Comparison of ENCODE assay signal across 7 cellular contexts in genomic region chr6:99119109-99120031, GRCh38.
A peak's percentile ranks its signal among the peaks of the same experiment; 100 is the strongest.
DNase-seq lines count a peak whose midpoint lies in the region; ATAC-seq, FAIRE-seq and TF ChIP-seq lines count a peak whose summit lies in the region.

No MANE protein-coding gene starts in this region.

- no peaks in the 10 kb centered on the region for H3K4me1 ChIP-seq in OCI-LY3 (ENCODE audit: low read length)
- H3K4me1 ChIP-seq in HepG2 (ENCODE audit: insufficient read depth, low read length) = no peaks in the 10 kb centered on the region
- no peaks in the 10 kb centered on the region for H3K4me1 ChIP-seq in upper lobe of right lung

- H3K79me2 ChIP-seq in OCI-LY3 (ENCODE audit: low read length) (no peaks in the 10 kb centered on the region), HepG2 (ENCODE audit: insufficient read depth, low read length) (no peaks in the 10 kb centered on the region)

- CTCF ChIA-PET in HepG2 (lab: Yijun Ruan, JAX; ENCODE audit: low intra/inter-chr PET ratio, low total read pairs) = interaction anchor here (1.7 kb wide), 1 partner anchor 1621 kb away, joined by 10 read pairs; no protein-coding TSS in a partner anchor

- no peak for FAIRE-seq in bronchial epithelial cell (lab: Jason Lieb, UNC)
- FAIRE-seq in HepG2 (lab: Jason Lieb, UNC) = peak; percentile 73

- intact Hi-C loops in HepG2 (cut with micrococcal nuclease; ENCODE audit: unreplicated experiment) = loop anchor here (1.0 to 5.0 kb wide), 3 partner anchors 272 to 1622 kb away; no protein-coding TSS in a partner anchor
- intact Hi-C loops in upper lobe of right lung (cut with DNase I) = no loop called here

- H3K36me3 ChIP-seq in OCI-LY3 (replicated peaks; ENCODE audit: low read depth, low read length) (no peaks in the 10 kb centered on the region), bronchial epithelial cell (ENCODE audit: control insufficient read depth, insufficient read depth, low read length) (no peaks in the 10 kb centered on the region), HepG2 (replicated peaks in 1 of 2; ENCODE audit: control insufficient read depth in 1 of 2, insufficient read depth in 2 of 2, low read length in 2 of 2) (no peaks in the 10 kb centered on the region), upper lobe of right lung (no peaks in the 10 kb centered on the region)

- H2AFZ ChIP-seq in OCI-LY3 (ENCODE audit: low read depth, low read length) (no peak overlapping the region), HepG2 (ENCODE audit: low read length) (no peak overlapping the region)

- H3K27me3 ChIP-seq in OCI-LY3 (ENCODE audit: low read depth, low read length) (peaks cover 6% of the 10 kb centered on the region; the same call in 1 of the 2 replicates), bronchial epithelial cell (ENCODE audit: control insufficient read depth, insufficient read depth, low read length) (no peaks in the 10 kb centered on the region), HepG2 (ENCODE audit: control insufficient read depth in 1 of 2, insufficient read depth in 2 of 2, low read length in 2 of 2) (0 out of 5 replicates have a peak, but pooled peaks cover 0 to 2% of the 10 kb centered on the region in 2 experiments), upper lobe of right lung (peaks cover 4% of the 10 kb centered on the region)

- no peak for TF ChIP-seq RAD21 in HepG2 (CRISPR knock-in tag; IDR thresholded peaks at IDR 0.05)

- TF ChIP-seq EP300 in HepG2 (IDR thresholded peaks at IDR 0.05; ENCODE audit: low read depth in 2 of 2, low read length in 2 of 2) (no peak), HepG2 (CRISPR knock-in tag; IDR thresholded peaks at IDR 0.05; ENCODE audit: borderline replicate concordance) (no peak)

- H3K4me3 ChIP-seq in Jurkat, Clone E6-1 (ENCODE audit: low read length) = no peak overlapping the region
- H3K4me3 ChIP-seq in OCI-LY3 (ENCODE audit: low read length) (no peak overlapping the region), bronchial epithelial cell (ENCODE audit: low read depth, low read length) (no peak overlapping the region), HepG2 (replicated peaks in 1 of 3; ENCODE audit: insufficient read depth in 1 of 3, low read depth in 2 of 3, low read length in 3 of 3) (no peak overlapping the region), upper lobe of right lung (no peak overlapping the region)

- DNase-seq in ELR (ENCODE audit: low read depth) = peak; percentile 68
- peak; percentile 45 for DNase-seq in Jurkat, Clone E6-1 (ENCODE audit: low read depth, low spot score)
- DNase-seq in bronchial epithelial cell (ENCODE audit: low read depth) = peak; percentile 56
- peak; percentile 23 for DNase-seq in HepG2 (ENCODE audit: low spot score)
- no peak for DNase-seq in upper lobe of right lung

- TF ChIP-seq POLR2A in HepG2 (IDR thresholded peaks at IDR 0.05; ENCODE audit: insufficient read depth in 1 of 2, low read depth in 2 of 2, low read length in 2 of 2) = no peak

- BruUV-seq in HepG2 (replicated peaks; lab: Mats Ljungman, UMichigan) = no TSS peak

- WGBS in HepG2 (ENCODE audit: low lambda C conversion rate) = 10% methylated on average over 6 of the region's 8 CpGs

- H3K9ac ChIP-seq in OCI-LY3 (ENCODE audit: low read length) (no peak overlapping the region), HepG2 (ENCODE audit: insufficient read depth, low read depth, low read length) (no peak overlapping the region)

- H3K9me3 ChIP-seq in OCI-LY3 (ENCODE audit: insufficient read depth, low read length) = no peaks in the 10 kb centered on the region
- no peaks in the 10 kb centered on the region for H3K9me3 ChIP-seq in HepG2 (ENCODE audit: low read length)
- H3K9me3 ChIP-seq in upper lobe of right lung = no peaks in the 10 kb centered on the region

- in situ Hi-C loops in HepG2 (cut with HindIII; ENCODE audit: extremely low pct_ligation_motif_present, low pct_unique_long_range_greater_than_20kb) = loop anchor here (25.0 kb wide), 2 partner anchors 282 to 1632 kb away; partner anchors contain the start of gene POU3F2

- no peak overlapping the region for H3K27ac ChIP-seq in OCI-LY3 (ENCODE audit: low read length)
- no peak overlapping the region for H3K27ac ChIP-seq in HepG2 (ENCODE audit: extremely low read length, insufficient read depth, low read length)
- no peak overlapping the region for H3K27ac ChIP-seq in upper lobe of right lung

- ATAC-seq in GM21390 (IDR thresholded peaks at IDR 0.05; ENCODE audit: unreplicated experiment) (peak; percentile 73), HepG2 (peak; percentile 74), upper lobe of right lung (peak; percentile 54)

- H4K20me1 ChIP-seq in OCI-LY3 (ENCODE audit: insufficient read depth, low read length) = no peaks in the 10 kb centered on the region
- H4K20me1 ChIP-seq in HepG2 (ENCODE audit: insufficient read depth, low read length) = no peaks in the 10 kb centered on the region

- H3K4me2 ChIP-seq in OCI-LY3 (ENCODE audit: low read length) (no peak overlapping the region), HepG2 (ENCODE audit: low read depth, low read length) (no peak overlapping the region)

- POLR2A ChIA-PET in HepG2 (lab: Yijun Ruan, JAX) = no interaction called here

- TF ChIP-seq CTCF in OCI-LY3 (IDR thresholded peaks at IDR 0.05; ENCODE audit: low read depth, low read length) (peak; percentile 62), bronchial epithelial cell (IDR thresholded peaks at IDR 0.05; ENCODE audit: insufficient read depth, low read length, severe bottlenecking) (peak; percentile 54), HepG2 (CRISPR knock-in tag; IDR thresholded peaks at IDR 0.05) (peak; percentile 73), upper lobe of right lung (IDR thresholded peaks at IDR 0.05) (peak; percentile 63)

TF ChIP-seq in HepG2, 621 proteins besides CTCF, POLR2A, EP300 and RAD21:
- TF ChIP-seq FOXA3 (CRISPR knock-in tag; IDR thresholded peaks at IDR 0.05) (0 out of 2 replicates have a peak, but pooled peaks have one; percentile 25), STAG1 (CRISPR knock-in tag; IDR thresholded peaks at IDR 0.05) (peak; percentile 84), MAFK (conservative IDR thresholded peaks at IDR 0.05 in 1 of 2, IDR thresholded peaks at IDR 0.05 in 1 of 2; ENCODE audit: low read length in 2 of 2) (0 out of 4 replicates have a peak, but pooled peaks have one; percentile 16 to 24), SMC3 (IDR thresholded peaks at IDR 0.05; ENCODE audit: low read length) (peak; percentile 43)
- TF ChIP-seq, protein P1, sequence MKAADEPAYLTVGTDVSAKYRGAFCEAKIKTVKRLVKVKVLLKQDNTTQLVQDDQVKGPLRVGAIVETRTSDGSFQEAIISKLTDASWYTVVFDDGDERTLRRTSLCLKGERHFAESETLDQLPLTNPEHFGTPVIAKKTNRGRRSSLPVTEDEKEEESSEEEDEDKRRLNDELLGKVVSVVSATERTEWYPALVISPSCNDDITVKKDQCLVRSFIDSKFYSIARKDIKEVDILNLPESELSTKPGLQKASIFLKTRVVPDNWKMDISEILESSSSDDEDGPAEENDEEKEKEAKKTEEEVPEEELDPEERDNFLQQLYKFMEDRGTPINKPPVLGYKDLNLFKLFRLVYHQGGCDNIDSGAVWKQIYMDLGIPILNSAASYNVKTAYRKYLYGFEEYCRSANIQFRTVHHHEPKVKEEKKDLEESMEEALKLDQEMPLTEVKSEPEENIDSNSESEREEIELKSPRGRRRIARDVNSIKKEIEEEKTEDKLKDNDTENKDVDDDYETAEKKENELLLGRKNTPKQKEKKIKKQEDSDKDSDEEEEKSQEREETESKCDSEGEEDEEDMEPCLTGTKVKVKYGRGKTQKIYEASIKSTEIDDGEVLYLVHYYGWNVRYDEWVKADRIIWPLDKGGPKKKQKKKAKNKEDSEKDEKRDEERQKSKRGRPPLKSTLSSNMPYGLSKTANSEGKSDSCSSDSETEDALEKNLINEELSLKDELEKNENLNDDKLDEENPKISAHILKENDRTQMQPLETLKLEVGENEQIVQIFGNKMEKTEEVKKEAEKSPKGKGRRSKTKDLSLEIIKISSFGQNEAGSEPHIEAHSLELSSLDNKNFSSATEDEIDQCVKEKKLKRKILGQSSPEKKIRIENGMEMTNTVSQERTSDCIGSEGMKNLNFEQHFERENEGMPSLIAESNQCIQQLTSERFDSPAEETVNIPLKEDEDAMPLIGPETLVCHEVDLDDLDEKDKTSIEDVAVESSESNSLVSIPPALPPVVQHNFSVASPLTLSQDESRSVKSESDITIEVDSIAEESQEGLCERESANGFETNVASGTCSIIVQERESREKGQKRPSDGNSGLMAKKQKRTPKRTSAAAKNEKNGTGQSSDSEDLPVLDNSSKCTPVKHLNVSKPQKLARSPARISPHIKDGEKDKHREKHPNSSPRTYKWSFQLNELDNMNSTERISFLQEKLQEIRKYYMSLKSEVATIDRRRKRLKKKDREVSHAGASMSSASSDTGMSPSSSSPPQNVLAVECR (CRISPR knock-in tag; IDR thresholded peaks at IDR 0.05; ENCODE audit: borderline replicate concordance) = no peak
